16 cellular contexts compared by ENCODE assay signal in genomic region chr12:49818241-49818640, GRCh38.
"Had no signal": no experiment of that assay in that cellular context is flagged by ENCODE, and none has a peak within 500 bp of the region (broad histone marks: within the 10 kb centered on the region; RNA-seq: fewer than 3 reads in every experiment).

No MANE protein-coding gene starts in this region.

- H3K27ac Mint-ChIP-seq: dendritic cell treated with granulocyte-macrophage colony-stimulating factor and Interleukin-4, amounts not matched to agents 40 ng/mL and 50 ng/mL, for 4 days; effector memory CD8-positive, alpha-beta T cell; progenitor cell of endocrine pancreas; type B pancreatic cell had no signal

- H3K4me3 Mint-ChIP-seq: dendritic cell treated with granulocyte-macrophage colony-stimulating factor and Interleukin-4, amounts not matched to agents 40 ng/mL and 50 ng/mL, for 4 days; effector memory CD8-positive, alpha-beta T cell; naive thymus-derived CD8-positive, alpha-beta T cell; type B pancreatic cell had no signal

- ATAC-seq: effector memory CD8-positive, alpha-beta T cell; gastrocnemius medialis; heart right ventricle; left lung; mucosa of descending colon; naive thymus-derived CD8-positive, alpha-beta T cell; pancreas; right cardiac atrium had no signal

- H3K27me3 Mint-ChIP-seq: dendritic cell treated with granulocyte-macrophage colony-stimulating factor and Interleukin-4, amounts not matched to agents 40 ng/mL and 50 ng/mL, for 4 days; effector memory CD8-positive, alpha-beta T cell; naive thymus-derived CD8-positive, alpha-beta T cell; progenitor cell of endocrine pancreas; type B pancreatic cell had no signal

- DNase-seq: effector memory CD8-positive, alpha-beta T cell; gastrocnemius medialis; heart right ventricle; hypothalamus; left lung; mucosa of descending colon; naive thymus-derived CD8-positive, alpha-beta T cell; occipital lobe; pancreas; right cardiac atrium; stimulated activated CD4-positive, alpha-beta T cell treated with anti-CD3 and anti-CD28 coated beads, Interleukin-2, amount 100 ng/mL, for 48 hours; stimulated activated naive CD4-positive, alpha-beta T cell treated with Interleukin-2 at 50 U/mL for 16 hours; thyroid gland had no signal

- H3K9me3 Mint-ChIP-seq: dendritic cell treated with granulocyte-macrophage colony-stimulating factor and Interleukin-4, amounts not matched to agents 40 ng/mL and 50 ng/mL, for 4 days; effector memory CD8-positive, alpha-beta T cell; naive thymus-derived CD8-positive, alpha-beta T cell; type B pancreatic cell had no signal
